8 cellular contexts compared by ENCODE assay signal in the genomic region with DNA sequence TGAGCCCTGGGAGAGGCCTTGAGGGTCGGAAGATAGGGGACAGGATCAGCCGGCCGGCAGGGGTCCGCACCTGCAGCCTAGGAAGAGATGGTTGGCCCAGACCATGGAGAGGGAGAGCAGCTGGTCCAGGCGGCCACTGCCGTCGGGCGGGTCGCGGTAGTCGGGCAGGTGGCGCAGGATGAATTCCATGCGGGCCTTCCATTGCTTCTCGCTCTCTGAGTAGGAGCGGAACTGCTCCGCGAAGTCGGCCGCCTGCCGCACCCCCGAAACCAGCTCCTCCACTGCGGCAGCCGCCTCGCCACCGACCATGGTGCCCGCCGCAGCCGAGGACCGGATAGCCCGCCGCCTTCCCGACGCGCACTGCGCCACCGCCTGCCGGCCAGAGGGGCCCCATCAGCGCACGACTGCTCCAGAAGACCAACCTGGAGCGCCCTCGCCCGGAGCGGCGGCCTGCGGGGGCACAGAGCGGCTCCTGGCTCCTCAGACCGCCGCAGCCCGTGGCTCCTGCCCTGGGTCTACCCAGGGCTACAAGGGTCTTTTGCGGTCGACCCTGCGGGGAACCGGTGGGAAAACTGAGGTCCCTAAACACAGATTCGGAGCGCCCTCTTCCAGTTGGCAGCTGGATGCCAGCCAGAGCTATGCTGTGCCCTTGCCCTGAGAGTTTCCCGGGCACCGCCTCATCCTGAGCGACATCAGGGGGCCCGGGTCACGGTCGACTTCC. TPM values are rescaled to one million over a fixed set of nuclear protein-coding genes. Genes with fewer than 3 reads are reported as not detected.
DNase-seq lines count a peak whose midpoint lies in the region; TF ChIP-seq lines count a peak whose summit lies in the region.

A gene with protein sequence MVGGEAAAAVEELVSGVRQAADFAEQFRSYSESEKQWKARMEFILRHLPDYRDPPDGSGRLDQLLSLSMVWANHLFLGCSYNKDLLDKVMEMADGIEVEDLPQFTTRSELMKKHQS (minus strand): TSS at position 336 of the 721 bp plus-strand sequence. CDS start 27 bp downstream, at position 309.

- intact Hi-C loops in stomach (cut with DNase I; ENCODE audit: low total_unique reads): loop anchor here (10.0 kb wide), 2 partner anchors 113 to 163 kb away; a partner anchor contains a TSS

- H3K9ac ChIP-seq in ES-I3 (ENCODE audit: low read depth, low read length): peak within 1 kb of the TSS; percentile 77
- H3K9ac ChIP-seq in neural cell (ENCODE audit: low read length): peak within 1 kb of the TSS; percentile 84

- H3K27me3 ChIP-seq in neural cell (ENCODE audit: insufficient read depth, low read depth, low read length): no peaks in the 10 kb centered on the region
- H3K27me3 ChIP-seq in stomach: no peaks in the 10 kb centered on the region

- TF ChIP-seq POLR2A in Raji (IDR thresholded peaks at IDR 0.05; ENCODE audit: insufficient read depth, low read depth, low read length) (peak; percentile 91), stomach (IDR thresholded peaks at IDR 0.05) (peak in 1 of 4 donors; percentile 30)

- H3K27ac ChIP-seq in neural cell (ENCODE audit: low read length) (peak within 1 kb of the TSS; percentile 69), stomach (peak within 1 kb of the TSS; percentile 80 to 90 (median 85))

- H2AFZ ChIP-seq in neural cell (ENCODE audit: low read depth, low read length): peak within 1 kb of the TSS; percentile 66

- H3K4me3 ChIP-seq in fibroblast of the aortic adventitia (ENCODE audit: low read depth, low read length) (peak within 1 kb of the TSS; percentile 90), neural cell (ENCODE audit: low read length) (peak within 1 kb of the TSS; percentile 85), stomach (peak within 1 kb of the TSS; percentile 65 to 94 (median 82))

- TF ChIP-seq RAD21 in neural cell (conservative IDR thresholded peaks at IDR 0.05): peak; percentile 75

- H3K9me2 ChIP-seq in neural cell (ENCODE audit: insufficient read depth, low read length): no peaks in the 10 kb centered on the region

- DNase-seq in GOT3 (lab: John Stamatoyannopoulos, UW): peak; percentile 76
- DNase-seq in activated effector memory CD4-positive, alpha-beta T cell treated with anti-CD3 and anti-CD28 coated beads, Interleukin-2, amount 50 U/mL, for 16 hours: peak; percentile 96
- peak; percentile 83 for DNase-seq in fibroblast of the aortic adventitia (ENCODE audit: low read depth)
- DNase-seq in stomach: peak; percentile 94

- peaks cover 20% of the 10 kb centered on the region for H3K79me2 ChIP-seq in neural cell (replicated peaks; ENCODE audit: insufficient read depth, low read length)

- H3K4me1 ChIP-seq in ES-I3 (ENCODE audit: insufficient read depth, low read length): peaks cover 11% of the 10 kb centered on the region
- peaks cover 15 to 39% (median 29%) of the 10 kb centered on the region in 4 donors for H3K4me1 ChIP-seq in stomach

- no peaks in the 10 kb centered on the region; the same call in none of the 2 replicates for H3K36me3 ChIP-seq in ES-I3 (ENCODE audit: insufficient read depth, low read length)
- no peaks in the 10 kb centered on the region for H3K36me3 ChIP-seq in neural cell (ENCODE audit: insufficient read depth, low read length)
- peaks cover 0 to 8% (median 4%) of the 10 kb centered on the region in 4 donors for H3K36me3 ChIP-seq in stomach

- 0 to 2% (median 0%) methylated on average over 4 to 61 of the region's 61 CpGs for WGBS in stomach, 5 donors

- no peaks in the 10 kb centered on the region for H4K20me1 ChIP-seq in neural cell (ENCODE audit: insufficient read depth)

- H3K9me3 ChIP-seq in ES-I3 (ENCODE audit: control insufficient read depth, insufficient read depth, low read length) (no peaks in the 10 kb centered on the region), neural cell (ENCODE audit: low read length) (no peaks in the 10 kb centered on the region), stomach (no peaks in the 10 kb centered on the region)

- H3K4me2 ChIP-seq in neural cell (ENCODE audit: low read length): peak within 1 kb of the TSS; percentile 99

- no peaks in the 10 kb centered on the region for H3F3A ChIP-seq in neural cell (ENCODE audit: insufficient read depth, low read length, poor library complexity, severe bottlenecking)

- TF ChIP-seq CTCF in LNCAP (IDR thresholded peaks at IDR 0.05) (peak; percentile 90), fibroblast of the aortic adventitia (IDR thresholded peaks at IDR 0.05; ENCODE audit: insufficient read depth, low read length) (peak; percentile 65), neural cell (IDR thresholded peaks at IDR 0.05; ENCODE audit: poor library complexity, severe bottlenecking) (peak; percentile 91), stomach (IDR thresholded peaks at IDR 0.05) (peak in 5 of 7 experiments; percentile 61 to 87 (median 76))

- peak; percentile 45 for TF ChIP-seq EP300 in neural cell (conservative IDR thresholded peaks at IDR 0.05; ENCODE audit: poor library complexity, severe bottlenecking)
- no peak for TF ChIP-seq EP300 in stomach (IDR thresholded peaks at IDR 0.05)

TF ChIP-seq in neural cell, 6 proteins besides CTCF, POLR2A, EP300 and RAD21:
- TF ChIP-seq SMC3 (conservative IDR thresholded peaks at IDR 0.05; ENCODE audit: poor library complexity) (peak; percentile 86), POLR2AphosphoS5 (IDR thresholded peaks at IDR 0.05) (peak; percentile 87), EZH2 (IDR thresholded peaks at IDR 0.05; ENCODE audit: borderline replicate concordance, insufficient read depth, low read length, poor library complexity, severe bottlenecking) (no peak), MXI1 (conservative IDR thresholded peaks at IDR 0.05; ENCODE audit: poor library complexity, severe bottlenecking) (peak; percentile 93), TAF1 (IDR thresholded peaks at IDR 0.05; ENCODE audit: low read depth) (peak; percentile 93)
- TF ChIP-seq, protein P1, sequence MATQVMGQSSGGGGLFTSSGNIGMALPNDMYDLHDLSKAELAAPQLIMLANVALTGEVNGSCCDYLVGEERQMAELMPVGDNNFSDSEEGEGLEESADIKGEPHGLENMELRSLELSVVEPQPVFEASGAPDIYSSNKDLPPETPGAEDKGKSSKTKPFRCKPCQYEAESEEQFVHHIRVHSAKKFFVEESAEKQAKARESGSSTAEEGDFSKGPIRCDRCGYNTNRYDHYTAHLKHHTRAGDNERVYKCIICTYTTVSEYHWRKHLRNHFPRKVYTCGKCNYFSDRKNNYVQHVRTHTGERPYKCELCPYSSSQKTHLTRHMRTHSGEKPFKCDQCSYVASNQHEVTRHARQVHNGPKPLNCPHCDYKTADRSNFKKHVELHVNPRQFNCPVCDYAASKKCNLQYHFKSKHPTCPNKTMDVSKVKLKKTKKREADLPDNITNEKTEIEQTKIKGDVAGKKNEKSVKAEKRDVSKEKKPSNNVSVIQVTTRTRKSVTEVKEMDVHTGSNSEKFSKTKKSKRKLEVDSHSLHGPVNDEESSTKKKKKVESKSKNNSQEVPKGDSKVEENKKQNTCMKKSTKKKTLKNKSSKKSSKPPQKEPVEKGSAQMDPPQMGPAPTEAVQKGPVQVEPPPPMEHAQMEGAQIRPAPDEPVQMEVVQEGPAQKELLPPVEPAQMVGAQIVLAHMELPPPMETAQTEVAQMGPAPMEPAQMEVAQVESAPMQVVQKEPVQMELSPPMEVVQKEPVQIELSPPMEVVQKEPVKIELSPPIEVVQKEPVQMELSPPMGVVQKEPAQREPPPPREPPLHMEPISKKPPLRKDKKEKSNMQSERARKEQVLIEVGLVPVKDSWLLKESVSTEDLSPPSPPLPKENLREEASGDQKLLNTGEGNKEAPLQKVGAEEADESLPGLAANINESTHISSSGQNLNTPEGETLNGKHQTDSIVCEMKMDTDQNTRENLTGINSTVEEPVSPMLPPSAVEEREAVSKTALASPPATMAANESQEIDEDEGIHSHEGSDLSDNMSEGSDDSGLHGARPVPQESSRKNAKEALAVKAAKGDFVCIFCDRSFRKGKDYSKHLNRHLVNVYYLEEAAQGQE (IDR thresholded peaks at IDR 0.05; ENCODE audit: borderline replicate concordance): peak; percentile 68

RNA-seq across cellular contexts. Expression of the gene that starts here (rescaled TPM):
- total RNA-seq in fibroblast of the aortic adventitia (ENCODE audit: low replicate concordance) (6.5 and 36.3 TPM in 2 replicates), stomach (10 to 100 TPM in 3 of 5 donors, 1 to 10 TPM in 2; 2.0 to 44.3 (median 22.2) TPM)
- polyA plus RNA-seq in neural cell (77.0 and 78.4 TPM in 2 replicates), stomach (10 to 100 TPM; 32.1 to 49.7 (median 40.9) TPM)
- 46.0 and 55.1 TPM in 2 replicates for polyA minus RNA-seq in neural cell

Comparison
In these comparisons a context has a peak if more than half of its experiments do, and no peak if none do; other contexts are left out.
1. Peak in every context shown above with its lines: DNase-seq, H3K4me3 ChIP-seq and H3K27ac ChIP-seq.